ENCODE assay signal across 8 cellular contexts in the genomic region with DNA sequence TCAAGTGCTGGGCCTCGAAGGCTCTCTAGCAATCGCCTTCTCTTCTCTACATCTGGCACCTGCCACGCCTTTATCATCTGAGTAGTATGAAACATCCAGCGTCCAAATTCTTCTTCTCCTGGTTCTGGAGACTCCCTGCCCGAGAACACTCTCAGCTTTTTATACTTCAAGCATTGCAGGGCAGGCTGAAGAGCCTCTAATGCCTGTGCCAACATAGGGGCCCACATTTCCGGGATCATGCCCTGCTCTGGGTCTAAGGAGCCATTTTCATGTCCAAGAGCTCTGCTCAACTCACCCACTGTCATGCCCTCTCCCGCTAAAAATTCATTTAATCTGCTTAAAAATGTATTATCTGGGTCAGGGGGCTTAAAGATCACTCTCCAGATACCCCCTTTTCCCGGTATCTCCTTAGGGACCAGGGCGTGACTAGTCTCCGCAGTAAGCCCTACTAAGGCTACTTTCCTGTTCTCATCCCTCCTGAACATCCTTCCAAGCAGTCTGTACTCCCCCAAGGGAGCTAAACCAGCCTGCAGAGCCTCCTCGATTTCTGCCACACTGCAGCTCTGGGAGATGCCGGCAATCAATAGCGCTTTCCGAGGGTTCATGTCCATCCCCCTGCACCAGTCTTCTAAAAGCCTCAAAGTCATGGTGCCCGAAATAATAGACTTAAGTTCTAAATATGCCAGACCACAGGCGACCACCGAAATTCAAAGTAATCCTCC. TPM values are rescaled to one million over a fixed set of nuclear protein-coding genes. Genes with fewer than 3 reads are reported as not detected.
DNase-seq lines count a peak whose midpoint lies in the region; ATAC-seq and TF ChIP-seq lines count a peak whose summit lies in the region.

No MANE protein-coding gene starts in this region.

- no peaks in the 10 kb centered on the region for H3K27me3 Mint-ChIP-seq in MCF 10A (ENCODE audit: insufficient read depth, unreplicated experiment)
- H3K27me3 Mint-ChIP-seq in mesothelial cell of epicardium (ENCODE audit: low read depth) = no peaks in the 10 kb centered on the region

- H3K9me2 ChIP-seq in HCT116 (ENCODE audit: insufficient read depth) = no peaks in the 10 kb centered on the region

- peaks cover 0 to 14% of the 10 kb centered on the region in 2 experiments for H3K36me3 ChIP-seq in HCT116 (ENCODE audit: control insufficient read depth in 1 of 2, insufficient read depth in 2 of 2, low read length in 2 of 2)

- POLR2A ChIA-PET in HCT116 (lab: Charles Lee) = no interaction called here
- POLR2A ChIA-PET in MCF 10A (lab: Yijun Ruan, JAX) = interaction anchor here (0.7 to 4.3 kb wide), 10 partner anchors 9 to 383 kb away, joined by 3 to 77 read pairs (median 14); partner anchors contain the start of genes GON7 and UBR7

- RAD21 ChIA-PET in HCT116 (lab: Charles Lee; ENCODE audit: low non-redundant PET in 1 of 2, low total read pairs in 2 of 2, uncharacterized antibody in 2 of 2, unreplicated experiment in 2 of 2) = interaction anchor here in 1 of 2 experiments (0.6 kb wide), 1 partner anchor 358 kb away, joined by 6 read pairs; no protein-coding TSS in a partner anchor

- BruUV-seq in HCT116 (replicated peaks; lab: Mats Ljungman, UMichigan) = TSS peak; percentile 73
- BruUV-seq in MCF 10A (replicated peaks; lab: Mats Ljungman, UMichigan) = TSS peak; percentile 60

- H3K27ac Mint-ChIP-seq in MCF 10A (ENCODE audit: low read depth, unreplicated experiment) (peak overlapping the region; percentile 84), mesothelial cell of epicardium (peak overlapping the region; percentile 83)

- H3K4me3 Mint-ChIP-seq in MCF 10A (ENCODE audit: unreplicated experiment) (peak overlapping the region; percentile 88), mesothelial cell of epicardium (peak overlapping the region; percentile 83)

- H3K4me1 Mint-ChIP-seq in MCF 10A (ENCODE audit: insufficient read depth, unreplicated experiment) = peaks cover 15% of the 10 kb centered on the region
- peaks cover 17% of the 10 kb centered on the region for H3K4me1 Mint-ChIP-seq in mesothelial cell of epicardium

- TF ChIP-seq POLR2A in HCT116 (IDR thresholded peaks at IDR 0.05; ENCODE audit: borderline replicate concordance, extremely low read depth, insufficient read depth, insufficient read length) = no peak

- CTCF ChIA-PET in HCT116 (lab: Charles Lee) = interaction anchor here (1.3 to 2.2 kb wide), 4 partner anchors 9 to 361 kb away, joined by 3 to 10 read pairs (median 6); partner anchors contain the start of genes GON7 and UBR7
- CTCF ChIA-PET in MCF 10A (lab: Yijun Ruan, JAX) = interaction anchor here (0.6 to 3.0 kb wide), 8 partner anchors 9 to 70 kb away, joined by 3 to 15 read pairs (median 4); partner anchors contain the start of genes GON7 and UBR7

- H3K27ac ChIP-seq in 22Rv1 = peak overlapping the region; percentile 97
- peak overlapping the region; percentile 94 for H3K27ac ChIP-seq in HCT116 (ENCODE audit: low read depth, low read length)

- no peaks in the 10 kb centered on the region for H3K9me3 Mint-ChIP-seq in MCF 10A (ENCODE audit: unreplicated experiment)
- H3K9me3 Mint-ChIP-seq in mesothelial cell of epicardium = no peaks in the 10 kb centered on the region

- H4K20me1 ChIP-seq in HCT116 (ENCODE audit: insufficient read depth) = no peaks in the 10 kb centered on the region

- peaks cover 36% of the 10 kb centered on the region for H3K79me2 ChIP-seq in HCT116 (ENCODE audit: insufficient read depth, low read length)

- no peak overlapping the region for H2AFZ ChIP-seq in HCT116 (ENCODE audit: low read depth, low read length, poor library complexity, severe bottlenecking)

- peaks cover 6% of the 10 kb centered on the region for H3K36me3 Mint-ChIP-seq in MCF 10A (ENCODE audit: insufficient read depth, unreplicated experiment)
- peaks cover 4% of the 10 kb centered on the region for H3K36me3 Mint-ChIP-seq in mesothelial cell of epicardium

- DNase-seq in HCT116 (ENCODE audit: low read depth, low spot score) = no peak
- DNase-seq in MCF 10A (ENCODE audit: unreplicated experiment) = no peak
- no peak for DNase-seq in mesothelial cell of epicardium (ENCODE audit: low spot score in 2 of 2, unreplicated experiment in 2 of 2)
- DNase-seq in KBM-7 = no peak
- DNase-seq in AG08395 (ENCODE audit: low spot score) = no peak

- no peak for TF ChIP-seq CTCF in 22Rv1 (IDR thresholded peaks at IDR 0.05)
- TF ChIP-seq CTCF in HCT116 (IDR thresholded peaks at IDR 0.05 in 2 of 3, conservative IDR thresholded peaks at IDR 0.05 in 1 of 3; ENCODE audit: borderline replicate concordance in 1 of 3, insufficient read depth in 1 of 3, low read depth in 2 of 3, low read length in 2 of 3) = no peak
- TF ChIP-seq CTCF in MCF 10A (IDR thresholded peaks at IDR 0.05; ENCODE audit: unreplicated experiment) = no peak
- TF ChIP-seq CTCF in mesothelial cell of epicardium (IDR thresholded peaks at IDR 0.05; ENCODE audit: unreplicated experiment) = no peak

- no peaks in the 10 kb centered on the region for H3K27me3 ChIP-seq in HCT116 (ENCODE audit: insufficient read depth, low read length)

- no peaks in the 10 kb centered on the region for H3K9me3 ChIP-seq in HCT116 (ENCODE audit: control insufficient read depth in 1 of 2, insufficient read depth in 1 of 2, low read depth in 1 of 2, low read length in 2 of 2)

- intact Hi-C loops in HCT116 (cut with micrococcal nuclease) = no loop called here
- intact Hi-C loops in MCF 10A (cut with micrococcal nuclease) = loop anchor here (2.0 kb wide), 1 partner anchor 23 kb away; the partner anchor contains the start of genes GON7 and UBR7

- H3K4me3 ChIP-seq in HCT116 (replicated peaks in 1 of 2; ENCODE audit: low read depth in 1 of 2, low read length in 2 of 2) = peak overlapping the region; percentile 71 to 94

- no peak for TF ChIP-seq RAD21 in HCT116 (IDR thresholded peaks at IDR 0.05; ENCODE audit: low read depth)

- peak overlapping the region; percentile 75 for H3K4me2 ChIP-seq in HCT116 (ENCODE audit: low read length)

- in situ Hi-C loops in KBM-7 (cut with MboI; ENCODE audit: low pct_unique_long_range_greater_than_20kb, low sequenced_read_pairs) = no loop called here

- ATAC-seq in HCT116 = no peak
- ATAC-seq in GM19452 (IDR thresholded peaks at IDR 0.05; ENCODE audit: unreplicated experiment) = no peak
- no peak for ATAC-seq in HG02852 (IDR thresholded peaks at IDR 0.05; ENCODE audit: unreplicated experiment)

- peak overlapping the region; percentile 83 for H3K9ac ChIP-seq in HCT116 (ENCODE audit: low read length)

- H3K4me1 ChIP-seq in HCT116 (ENCODE audit: control insufficient read depth in 1 of 2, insufficient read depth in 2 of 2, low read length in 2 of 2) = peaks cover 2 to 16% of the 10 kb centered on the region in 2 experiments; a peak in 3 of 4 replicates

TF ChIP-seq in HCT116, 20 proteins besides CTCF, POLR2A, EP300 and RAD21:
- no peak for TF ChIP-seq EZH2 (IDR thresholded peaks at IDR 0.05)
- TF ChIP-seq ZNF274 (IDR thresholded peaks at IDR 0.05; ENCODE audit: low read depth, low read length) = no peak
- TF ChIP-seq SRF (IDR thresholded peaks at IDR 0.05; ENCODE audit: low read depth) = no peak
- no peak for TF ChIP-seq YY1 (IDR thresholded peaks at IDR 0.05; ENCODE audit: extremely low read depth, insufficient replicate concordance, low read depth, low read length)
- TF ChIP-seq CEBPB (IDR thresholded peaks at IDR 0.05; ENCODE audit: low read depth) = no peak
- TF ChIP-seq, protein P1, sequence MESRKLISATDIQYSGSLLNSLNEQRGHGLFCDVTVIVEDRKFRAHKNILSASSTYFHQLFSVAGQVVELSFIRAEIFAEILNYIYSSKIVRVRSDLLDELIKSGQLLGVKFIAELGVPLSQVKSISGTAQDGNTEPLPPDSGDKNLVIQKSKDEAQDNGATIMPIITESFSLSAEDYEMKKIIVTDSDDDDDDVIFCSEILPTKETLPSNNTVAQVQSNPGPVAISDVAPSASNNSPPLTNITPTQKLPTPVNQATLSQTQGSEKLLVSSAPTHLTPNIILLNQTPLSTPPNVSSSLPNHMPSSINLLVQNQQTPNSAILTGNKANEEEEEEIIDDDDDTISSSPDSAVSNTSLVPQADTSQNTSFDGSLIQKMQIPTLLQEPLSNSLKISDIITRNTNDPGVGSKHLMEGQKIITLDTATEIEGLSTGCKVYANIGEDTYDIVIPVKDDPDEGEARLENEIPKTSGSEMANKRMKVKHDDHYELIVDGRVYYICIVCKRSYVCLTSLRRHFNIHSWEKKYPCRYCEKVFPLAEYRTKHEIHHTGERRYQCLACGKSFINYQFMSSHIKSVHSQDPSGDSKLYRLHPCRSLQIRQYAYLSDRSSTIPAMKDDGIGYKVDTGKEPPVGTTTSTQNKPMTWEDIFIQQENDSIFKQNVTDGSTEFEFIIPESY (IDR thresholded peaks at IDR 0.05; ENCODE audit: extremely low read depth, insufficient replicate concordance, low read length) = no peak
- no peak for TF ChIP-seq POLR2AphosphoS5 (IDR thresholded peaks at IDR 0.05; ENCODE audit: low read depth, low read length)
- no peak for TF ChIP-seq EZH2phosphoT487 (IDR thresholded peaks at IDR 0.05; ENCODE audit: borderline replicate concordance)
- no peak for TF ChIP-seq CBX3 (IDR thresholded peaks at IDR 0.05; ENCODE audit: low read depth)
- no peak for TF ChIP-seq ELF1 (IDR thresholded peaks at IDR 0.05; ENCODE audit: borderline replicate concordance, low read depth)

RNA-seq across cellular contexts. Expression of gene MOAP1, which starts 0.9 kb away (rescaled TPM):
- 14.2 TPM for total RNA-seq in HCT116 (2021; ENCODE audit: unreplicated experiment)
- 12.3 and 13.4 TPM in 2 replicates for polyA plus RNA-seq in HCT116 (2012)
- total RNA-seq in MCF 10A (2022) = 17.5 and 22.1 TPM in 2 replicates
- 25.2 to 26.6 TPM (median 26.1 TPM) in 3 replicates for total RNA-seq in mesothelial cell of epicardium

RNA-seq across cellular contexts. Expression of gene LYSET, which starts 1.4 kb away (rescaled TPM):
- 19.5 TPM for total RNA-seq in HCT116 (2021; ENCODE audit: unreplicated experiment)
- 12.9 and 15.9 TPM in 2 replicates for polyA plus RNA-seq in HCT116 (2012)
- total RNA-seq in MCF 10A (2022) = 14.3 and 15.4 TPM in 2 replicates
- 13.7 to 17.4 TPM (median 14.7 TPM) in 3 replicates for total RNA-seq in mesothelial cell of epicardium

RNA-seq across cellular contexts. Expression of gene GON7, which starts 23.1 kb away (rescaled TPM):
- total RNA-seq in HCT116 (2021; ENCODE audit: unreplicated experiment) (11.2 TPM), MCF 10A (2022) (9.9 and 12.3 TPM in 2 replicates), mesothelial cell of epicardium (5.0 to 5.6 TPM (median 5.3 TPM) in 3 replicates)
- polyA plus RNA-seq in HCT116 (2012) = 5.4 and 7.4 TPM in 2 replicates

RNA-seq across cellular contexts. Expression of gene UBR7, which starts 23.3 kb away (rescaled TPM):
- total RNA-seq in HCT116 (2021; ENCODE audit: unreplicated experiment) (23.9 TPM), MCF 10A (2022) (12.7 and 13.0 TPM in 2 replicates), mesothelial cell of epicardium (13.1 to 13.9 TPM (median 13.8 TPM) in 3 replicates)
- 17.8 and 20.4 TPM in 2 replicates for polyA plus RNA-seq in HCT116 (2012)
